Comparison of ENCODE assay signal across 8 cellular contexts in the genomic region with DNA sequence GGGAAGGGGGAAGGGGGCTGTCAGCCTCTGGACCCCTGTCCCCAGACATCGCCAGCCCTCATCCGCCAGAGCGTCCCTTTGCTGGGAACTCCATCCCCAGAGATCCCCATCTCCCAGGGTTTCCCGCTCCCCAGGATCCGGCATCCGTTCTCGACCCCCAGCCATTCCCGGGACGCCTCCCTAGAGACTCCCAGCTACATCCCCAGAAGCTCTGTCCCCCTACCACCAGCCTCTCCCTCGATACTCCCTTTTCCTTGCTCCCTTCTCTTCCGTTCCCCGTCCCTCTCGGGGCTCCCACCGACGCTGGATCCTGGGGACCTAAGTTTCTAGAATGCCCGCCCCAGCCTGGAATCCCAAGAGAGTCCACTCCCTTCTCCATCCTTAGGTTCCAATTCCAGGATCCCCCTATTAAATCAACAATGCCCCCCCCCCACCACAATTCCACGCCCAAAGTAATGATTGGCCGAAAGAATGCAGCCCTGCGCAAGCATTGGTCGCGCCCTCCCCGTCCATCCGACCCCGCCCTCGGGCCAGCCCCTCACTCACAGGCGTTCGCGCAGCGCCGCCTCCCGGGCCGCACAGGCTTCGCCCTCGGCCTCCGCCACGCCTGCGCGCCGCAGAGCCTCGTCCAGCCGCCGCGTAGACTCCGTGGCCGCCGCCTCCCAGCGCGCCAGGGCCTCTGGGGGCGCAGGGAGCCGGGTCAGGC. TPM values are rescaled to one million over a fixed set of nuclear protein-coding genes. Genes with fewer than 3 reads are reported as not detected.
DNase-seq lines count a peak whose midpoint lies in the region; ATAC-seq and TF ChIP-seq lines count a peak whose summit lies in the region.

No MANE protein-coding gene starts in this region.

- TF ChIP-seq CTCF in GM12875 (IDR thresholded peaks at IDR 0.05; ENCODE audit: borderline replicate concordance, insufficient read depth, low read depth, low read length) (peak; percentile 89), ascending aorta (IDR thresholded peaks at IDR 0.05) (peak; percentile 68 to 96 (median 80)), retinal pigment epithelial cell (conservative IDR thresholded peaks at IDR 0.05; ENCODE audit: low read depth, low read length) (peak; percentile 62)

- H3K4me1 ChIP-seq in ascending aorta, result peaks cover 4 to 6% of the 10 kb centered on the region in 2 donors

- ATAC-seq in HG02763 (IDR thresholded peaks at IDR 0.05; ENCODE audit: unreplicated experiment), result peak; percentile 84
- ATAC-seq in GM18873 (IDR thresholded peaks at IDR 0.05; ENCODE audit: low FRiP score, unreplicated experiment), result no peak

- no peaks in the 10 kb centered on the region for H3K36me3 ChIP-seq in ascending aorta

- peak overlapping the region in 1 of 2 donors; percentile 32 for H3K27ac ChIP-seq in ascending aorta

- peaks cover 0 to 3% of the 10 kb centered on the region in 2 donors for H3K9me3 ChIP-seq in ascending aorta

- H3K27me3 ChIP-seq in ascending aorta, result no peaks in the 10 kb centered on the region

- intact Hi-C loops in ascending aorta (cut with DNase I), result loop anchor here (1.0 to 2.0 kb wide), 5 partner anchors 28 to 98 kb away; partner anchors contain the start of gene GTPBP3

- peak overlapping the region; percentile 6 for H3K4me3 ChIP-seq in GM12875 (ENCODE audit: low read depth, low read length)
- peak overlapping the region; percentile 45 to 71 for H3K4me3 ChIP-seq in ascending aorta
- peak overlapping the region; percentile 55 for H3K4me3 ChIP-seq in retinal pigment epithelial cell (ENCODE audit: low read length)

- DNase-seq in NCI-H146 (lab: John Stamatoyannopoulos, UW) (peak; percentile 93), T-helper 2 cell (peak; percentile 76 to 91 (median 85)), ascending aorta (ENCODE audit: low spot score in 2 of 2) (peak; percentile 67 to 96), hippocampal formation (lab: John Stamatoyannopoulos, UW) (peak; percentile 73 to 79), retinal pigment epithelial cell (ENCODE audit: low read depth) (peak; percentile 64)

RNA-seq across cellular contexts. Expression of gene CCDC194, which starts 3.2 kb away (rescaled TPM):
- total RNA-seq in ascending aorta, result not detected

RNA-seq across cellular contexts. Expression of gene PLVAP, which starts 13.7 kb away (rescaled TPM):
- total RNA-seq in ascending aorta, result 378 TPM

RNA-seq across cellular contexts. Expression of gene BST2, which starts 14.6 kb away (rescaled TPM):
- 151 TPM for total RNA-seq in ascending aorta

RNA-seq across cellular contexts. Expression of gene MVB12A, which starts 29.0 kb away (rescaled TPM):
- 49.6 TPM for total RNA-seq in ascending aorta

RNA-seq across cellular contexts. Expression of gene GTPBP3, which starts 53.5 kb away (rescaled TPM):
- 256 TPM for total RNA-seq in ascending aorta

Comparison
In these comparisons a context has a peak if more than half of its experiments do, and no peak if none do; other contexts are left out.
1. H3K4me3 ChIP-seq: peak in every context shown above with its lines; median percentile 58 in ascending aorta; 55 in retinal pigment epithelial cell; 6 in GM12875.